ENCODE assay signal across 8 cellular contexts in genomic region chr2:152717242-152718046, GRCh38. TPM values are rescaled to one million over a fixed set of nuclear protein-coding genes. Genes with fewer than 3 reads are reported as not detected.
DNase-seq lines count a peak whose midpoint lies in the region; ATAC-seq and TF ChIP-seq lines count a peak whose summit lies in the region.

PRPF40A (minus strand) TSS chr2:152717461; CDS start chr2:152717439, 22 bp downstream.

- CTCF ChIA-PET in naive thymus-derived CD4-positive, alpha-beta T cell (lab: Charles Lee), result no interaction called here

- H3K4me3 Mint-ChIP-seq in GM23338, result peak within 1 kb of the TSS; percentile 96
- H3K4me3 Mint-ChIP-seq in naive thymus-derived CD4-positive, alpha-beta T cell, result peak within 1 kb of the TSS; percentile 97 to 100 (median 99)
- H3K4me3 Mint-ChIP-seq in stimulated activated naive B cell treated with anti-CD40 and anti-IgM and Interleukin-4, amounts not matched to agents 10 μg/mL and 1 μg/mL and 100 μg/mL, for 72 hours, result peak within 1 kb of the TSS; percentile 89 to 97

- POLR2A ChIA-PET in naive thymus-derived CD4-positive, alpha-beta T cell (lab: Charles Lee), result interaction anchor here (0.9 to 2.6 kb wide), 13 partner anchors 9 to 1454 kb away, joined by 3 to 12 read pairs (median 4); partner anchors contain the start of gene STAM2

- no peaks in the 10 kb centered on the region; the same call in 1 of the 3 replicates for H3K9me3 Mint-ChIP-seq in GM23338
- H3K9me3 Mint-ChIP-seq in naive thymus-derived CD4-positive, alpha-beta T cell, result peaks cover 0 to 11% (median 0%) of the 10 kb centered on the region in 11 donors
- H3K9me3 Mint-ChIP-seq in stimulated activated naive B cell treated with anti-CD40 and anti-IgM and Interleukin-4, amounts not matched to agents 10 μg/mL and 1 μg/mL and 100 μg/mL, for 72 hours, result no peaks in the 10 kb centered on the region

- H3F3A ChIP-seq in DOHH2 (ENCODE audit: control insufficient read depth, insufficient read depth) (no peaks in the 10 kb centered on the region), GM23338 (replicated peaks; ENCODE audit: low read depth) (no peaks in the 10 kb centered on the region)

- H3K27me3 ChIP-seq in DOHH2 (ENCODE audit: control insufficient read depth, low read length), result no peaks in the 10 kb centered on the region
- no peaks in the 10 kb centered on the region for H3K27me3 ChIP-seq in GM23338 (ENCODE audit: insufficient read depth)
- H3K27me3 ChIP-seq in naive thymus-derived CD4-positive, alpha-beta T cell (ENCODE audit: control insufficient read depth in 2 of 2, insufficient read depth in 2 of 2, low read length in 2 of 2), result no peaks in the 10 kb centered on the region

- TF ChIP-seq CTCF in DOHH2 (IDR thresholded peaks at IDR 0.05; ENCODE audit: low read depth, low read length, poor library complexity, severe bottlenecking) (no peak), GM23338 (conservative IDR thresholded peaks at IDR 0.05; ENCODE audit: low read depth in 2 of 2) (no peak)

- peak; percentile 77 for ATAC-seq in GM23338
- peak; percentile 83 for ATAC-seq in naive thymus-derived CD4-positive, alpha-beta T cell
- ATAC-seq in stimulated activated naive B cell treated with anti-CD40 and anti-IgM and Interleukin-4, amounts not matched to agents 10 μg/mL and 1 μg/mL and 100 μg/mL, for 72 hours (replicated peaks), result peak; percentile 77 to 78

- H2AFZ ChIP-seq in GM23338, result peak within 1 kb of the TSS; percentile 74

- H3K27ac ChIP-seq in DOHH2 (ENCODE audit: low read depth, low read length), result peak within 1 kb of the TSS; percentile 88
- peak within 1 kb of the TSS; percentile 98 for H3K27ac ChIP-seq in GM23338 (ENCODE audit: low read depth)
- H3K27ac ChIP-seq in naive thymus-derived CD4-positive, alpha-beta T cell (ENCODE audit: low read depth, low read length), result peak within 1 kb of the TSS; percentile 93

- H3K9me2 ChIP-seq in DOHH2 (replicated peaks; ENCODE audit: control insufficient read depth, low read length) (no peaks in the 10 kb centered on the region), GM23338 (ENCODE audit: insufficient read depth) (no peaks in the 10 kb centered on the region)

- peaks cover 31% of the 10 kb centered on the region for H4K20me1 ChIP-seq in DOHH2 (ENCODE audit: control insufficient read depth, insufficient read depth, low read depth, low read length)
- peaks cover 23% of the 10 kb centered on the region for H4K20me1 ChIP-seq in GM23338 (replicated peaks; ENCODE audit: insufficient read depth)

- H3K9me3 ChIP-seq in DOHH2 (ENCODE audit: control insufficient read depth, insufficient read depth, low read length), result no peaks in the 10 kb centered on the region
- H3K9me3 ChIP-seq in naive thymus-derived CD4-positive, alpha-beta T cell (ENCODE audit: control insufficient read depth in 2 of 3, low read length in 3 of 3), result no peaks in the 10 kb centered on the region

- H3K79me2 ChIP-seq in DOHH2 (ENCODE audit: control insufficient read depth, low read length) (peaks cover 88% of the 10 kb centered on the region), GM23338 (replicated peaks; ENCODE audit: insufficient read depth) (peaks cover 82% of the 10 kb centered on the region)

- H3K4me1 ChIP-seq in DOHH2 (ENCODE audit: control insufficient read depth, low read length) (peaks cover 39% of the 10 kb centered on the region), GM23338 (ENCODE audit: insufficient read depth) (peaks cover 11% of the 10 kb centered on the region)
- peaks cover 21 to 35% of the 10 kb centered on the region in 2 donors for H3K4me1 ChIP-seq in naive thymus-derived CD4-positive, alpha-beta T cell (ENCODE audit: control insufficient read depth in 2 of 2, insufficient read depth in 2 of 2, low read length in 2 of 2)

- H3K36me3 Mint-ChIP-seq in GM23338 (ENCODE audit: low read depth), result peaks cover 58% of the 10 kb centered on the region
- peaks cover 6 to 30% (median 19%) of the 10 kb centered on the region in 5 donors for H3K36me3 Mint-ChIP-seq in naive thymus-derived CD4-positive, alpha-beta T cell
- peaks cover 15 to 29% of the 10 kb centered on the region in 2 donors for H3K36me3 Mint-ChIP-seq in stimulated activated naive B cell treated with anti-CD40 and anti-IgM and Interleukin-4, amounts not matched to agents 10 μg/mL and 1 μg/mL and 100 μg/mL, for 72 hours

- H3K27ac Mint-ChIP-seq in GM23338, result peak within 1 kb of the TSS; percentile 99
- H3K27ac Mint-ChIP-seq in naive thymus-derived CD4-positive, alpha-beta T cell, result peak within 1 kb of the TSS; percentile 97 to 100 (median 99)
- H3K27ac Mint-ChIP-seq in stimulated activated naive B cell treated with anti-CD40 and anti-IgM and Interleukin-4, amounts not matched to agents 10 μg/mL and 1 μg/mL and 100 μg/mL, for 72 hours, result peak within 1 kb of the TSS; percentile 97

- peak within 1 kb of the TSS; percentile 97 for H3K4me3 ChIP-seq in DOHH2 (ENCODE audit: low read length)
- peak within 1 kb of the TSS; percentile 94 for H3K4me3 ChIP-seq in GM23338
- H3K4me3 ChIP-seq in naive thymus-derived CD4-positive, alpha-beta T cell (ENCODE audit: low read length), result peak within 1 kb of the TSS; percentile 98

- peaks cover 18% of the 10 kb centered on the region for H3K4me1 Mint-ChIP-seq in GM23338
- peaks cover 47 to 84% (median 73%) of the 10 kb centered on the region in 7 donors for H3K4me1 Mint-ChIP-seq in naive thymus-derived CD4-positive, alpha-beta T cell
- H3K4me1 Mint-ChIP-seq in stimulated activated naive B cell treated with anti-CD40 and anti-IgM and Interleukin-4, amounts not matched to agents 10 μg/mL and 1 μg/mL and 100 μg/mL, for 72 hours, result peaks cover 16 to 31% of the 10 kb centered on the region in 2 donors

- H3K36me3 ChIP-seq in DOHH2 (ENCODE audit: control insufficient read depth, low read length) (peaks cover 86% of the 10 kb centered on the region), GM23338 (ENCODE audit: insufficient read depth) (peaks cover 26% of the 10 kb centered on the region)
- H3K36me3 ChIP-seq in naive thymus-derived CD4-positive, alpha-beta T cell (ENCODE audit: control insufficient read depth in 2 of 3, insufficient read depth in 3 of 3, low read length in 3 of 3), result peaks cover 0 to 20% (median 0%) of the 10 kb centered on the region in 3 experiments

- H3K27me3 Mint-ChIP-seq in GM23338 (ENCODE audit: insufficient read depth, low read depth, poor library complexity), result peaks cover 12% of the 10 kb centered on the region
- H3K27me3 Mint-ChIP-seq in naive thymus-derived CD4-positive, alpha-beta T cell, result no peaks in the 10 kb centered on the region
- no peaks in the 10 kb centered on the region for H3K27me3 Mint-ChIP-seq in stimulated activated naive B cell treated with anti-CD40 and anti-IgM and Interleukin-4, amounts not matched to agents 10 μg/mL and 1 μg/mL and 100 μg/mL, for 72 hours

- DNase-seq in GM23338 (ENCODE audit: low spot score), result peak; percentile 98
- peak; percentile 97 for DNase-seq in LHCN-M2 (ENCODE audit: low read depth)
- DNase-seq in RPMI8226, result peak; percentile 99
- peak; percentile 95 to 98 for DNase-seq in activated T-helper 1 cell treated with anti-CD3 and anti-CD28 coated beads, Interleukin-2, amount 50 U/mL, for 16 hours (ENCODE audit: low read depth in 1 of 2, low spot score in 1 of 2)
- peak; percentile 98 for DNase-seq in fibroblast of gingiva (ENCODE audit: low read depth)
- DNase-seq in naive thymus-derived CD4-positive, alpha-beta T cell, result peak; percentile 97 to 99 (median 98)
- peak; percentile 98 for DNase-seq in stimulated activated naive B cell treated with anti-CD40 and anti-IgM and Interleukin-4, amounts not matched to agents 10 μg/mL and 1 μg/mL and 100 μg/mL, for 72 hours

- intact Hi-C loops in naive thymus-derived CD4-positive, alpha-beta T cell (cut with micrococcal nuclease), result loop anchor here (1.0 to 10.0 kb wide), 16 partner anchors 13 to 1457 kb away; partner anchors contain the start of genes ARL5A (in 2 of the 2), NMI (in 2 of the 2), RBM43 (in 2 of the 2) and STAM2 (in 2 of the 2)

- H3K4me2 ChIP-seq in DOHH2 (ENCODE audit: low read length) (peak within 1 kb of the TSS; percentile 77), GM23338 (peak within 1 kb of the TSS; percentile 82)

TF ChIP-seq in GM23338, 12 proteins besides CTCF, POLR2A, EP300 and RAD21 (continues in another document):
- TF ChIP-seq REST (IDR thresholded peaks at IDR 0.05; ENCODE audit: unreplicated experiment) (no peak), CREB1 (CRISPR knock-in tag; IDR thresholded peaks at IDR 0.05; ENCODE audit: low read depth) (peak; percentile 90)

RNA-seq across cellular contexts. Expression of gene PRPF40A, which starts in this region (rescaled TPM):
- 158 and 261 TPM in 2 replicates for total RNA-seq in GM23338 (2014; rRNA removed; shearing (Covaris generic))
- 194 and 254 TPM in 2 replicates for polyA plus RNA-seq in GM23338 (2016; fragmentation: Nextera tagmentation; extraction: Ambion mirVana)
- total RNA-seq in LHCN-M2 (2014; rRNA removed), result 124 and 133 TPM in 2 replicates
- polyA plus RNA-seq in LHCN-M2 (2012), result 25.6 TPM
- total RNA-seq in naive thymus-derived CD4-positive, alpha-beta T cell, result 100 to 1,000 TPM; 104 to 126 (median 109) TPM
- 100 to 1,000 TPM; 116 to 119 TPM for polyA plus RNA-seq in naive thymus-derived CD4-positive, alpha-beta T cell

Comparison
In these comparisons a context has a peak if more than half of its experiments do, and no peak if none do; other contexts are left out.
1. Peak in every context shown above with its lines: DNase-seq, ATAC-seq, H3K4me3 ChIP-seq and H3K27ac ChIP-seq.